In the genomic region with DNA sequence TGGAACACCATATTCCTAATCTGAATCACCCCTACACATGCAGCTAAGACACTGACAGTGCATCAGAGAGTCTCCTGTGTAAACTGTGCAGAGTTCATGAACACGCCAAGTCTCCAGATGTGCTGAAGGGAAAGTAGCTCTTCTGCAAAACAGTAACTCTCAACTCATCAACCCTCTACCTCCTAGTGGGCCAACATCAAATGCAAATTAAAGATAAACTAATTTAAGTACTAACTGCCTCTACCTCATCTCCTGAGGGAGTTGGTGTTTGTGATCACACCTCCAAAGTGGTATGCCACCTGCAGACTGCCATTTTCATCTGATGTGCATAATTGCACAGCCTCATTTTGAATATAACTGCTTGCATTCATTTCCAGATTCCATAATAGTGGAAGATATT, we compare ENCODE assay signal across 22 cellular contexts.
A peak's percentile ranks its signal among the peaks of the same experiment; 100 is the strongest.
DNase-seq lines count a peak whose midpoint lies in the region; ATAC-seq, FAIRE-seq and TF ChIP-seq lines count a peak whose summit lies in the region.
"Had no signal": no experiment of that assay in that cellular context is flagged by ENCODE, and none has a peak within 500 bp of the region (broad histone marks: within the 10 kb centered on the region; RNA-seq: fewer than 3 reads in every experiment).

No MANE protein-coding gene starts in this region.

- in situ Hi-C loops in brain microvascular endothelial cell (cut with HindIII; ENCODE audit: low pct_ligation_motif_present, low sequenced_read_pairs) = no loop called here

- no peaks in the 10 kb centered on the region for H3K36me3 ChIP-seq in brain microvascular endothelial cell (replicated peaks)
- H3K36me3 ChIP-seq: BE2C, HAP-1 had no signal

- TF ChIP-seq POLR2A in Raji (IDR thresholded peaks at IDR 0.05; ENCODE audit: insufficient read depth, low read depth, low read length) = peak; percentile 66

- no peak for ATAC-seq in GM21619 (IDR thresholded peaks at IDR 0.05; ENCODE audit: unreplicated experiment)

- no peak for TF ChIP-seq CTCF in brain microvascular endothelial cell (IDR thresholded peaks at IDR 0.05; ENCODE audit: low read depth, low read length, missing control alignments)

- DNase-seq in NCI-H1436 (lab: John Stamatoyannopoulos, UW) (peak; percentile 3), NCI-H1436 treated with DMSO at 0.1 percent for 48 hours (lab: John Stamatoyannopoulos, UW) (no peak), germinal center (ENCODE audit: low spot score) (peak; percentile 64), brain microvascular endothelial cell (no peak), GM19239 (ENCODE audit: insufficient read length, low spot score) (no peak)
- DNase-seq: BE2C; C1 segment of cervical spinal cord; CD4-positive, CD25-positive, alpha-beta regulatory T cell; CD8-positive, alpha-beta memory T cell; COR-L47; DMS 273 treated with DMSO at 0.1 percent for 48 hours; DMS53; DND-41; GOT3 had no signal

- no peak for FAIRE-seq in GM19239 (lab: Jason Lieb, UNC)
- FAIRE-seq: G401.6, GM12892, GM18507 had no signal

- no peak overlapping the region for H3K27ac ChIP-seq in brain microvascular endothelial cell
- H3K27ac ChIP-seq: 22Rv1, KMS-11 had no signal

- no peak overlapping the region for H3K4me3 ChIP-seq in brain microvascular endothelial cell (ENCODE audit: low read depth, low read length)
- H3K4me3 ChIP-seq: HAP-1 had no signal

- no peaks in the 10 kb centered on the region for H3K27me3 ChIP-seq in brain microvascular endothelial cell (replicated peaks)
- H3K27me3 ChIP-seq: BE2C had no signal

Comparison
In these comparisons a context has a peak if more than half of its experiments do, and no peak if none do; other contexts are left out.
1. DNase-seq: peak in NCI-H1436 (single experiment) and germinal center (single experiment); none in NCI-H1436 treated with DMSO at 0.1 percent for 48 hours (single experiment), brain microvascular endothelial cell (single experiment) and GM19239 (single experiment).